24 cellular contexts compared by ENCODE assay signal in genomic region chr16:56856876-56857447, GRCh38. TPM values are rescaled to one million over a fixed set of nuclear protein-coding genes. Genes with fewer than 3 reads are reported as not detected.
"Had no signal": no experiment of that assay in that cellular context is flagged by ENCODE, and none has a peak within 500 bp of the region (broad histone marks: within the 10 kb centered on the region; RNA-seq: fewer than 3 reads in every experiment).

No MANE protein-coding gene starts in this region.

- H3K9me3 Mint-ChIP-seq: activated CD4-positive, alpha-beta memory T cell treated with anti-CD3 and anti-CD28 coated beads, Interleukin-2, amount 10 ng/mL, durations not matched to agents 7 days and 5 days; activated T-helper 17 cell treated with anti-CD3 and anti-CD28 coated beads, Interleukin-2, amount 50 U/mL, for 72 hours; naive thymus-derived CD8-positive, alpha-beta T cell; stimulated activated naive B cell treated with anti-CD40 and anti-IgM and Interleukin-4, amounts not matched to agents 10 μg/mL and 1 μg/mL and 100 μg/mL, for 72 hours; T-cell had no signal

- ATAC-seq: activated T-helper 17 cell treated with anti-CD3 and anti-CD28 coated beads, Interleukin-2, amount 50 U/mL, for 72 hours; esophagus mucosa; gastroesophageal sphincter; heart left ventricle; naive thymus-derived CD8-positive, alpha-beta T cell; stimulated activated naive B cell treated with anti-CD40 and anti-IgM and Interleukin-4, amounts not matched to agents 10 μg/mL and 1 μg/mL and 100 μg/mL, for 72 hours; T-cell; upper lobe of right lung had no signal

- H3K9me3 ChIP-seq: gastroesophageal sphincter, heart left ventricle, neutrophil, sigmoid colon, spleen, thoracic aorta, upper lobe of right lung had no signal

- H3K4me3 Mint-ChIP-seq: activated CD4-positive, alpha-beta memory T cell treated with anti-CD3 and anti-CD28 coated beads, Interleukin-2, amount 10 ng/mL, durations not matched to agents 7 days and 5 days; activated T-helper 17 cell treated with anti-CD3 and anti-CD28 coated beads, Interleukin-2, amount 50 U/mL, for 72 hours; immature natural killer cell; naive thymus-derived CD8-positive, alpha-beta T cell; stimulated activated naive B cell treated with anti-CD40 and anti-IgM and Interleukin-4, amounts not matched to agents 10 μg/mL and 1 μg/mL and 100 μg/mL, for 72 hours; T-cell had no signal

- H3K27me3 Mint-ChIP-seq: activated CD4-positive, alpha-beta memory T cell treated with anti-CD3 and anti-CD28 coated beads, Interleukin-2, amount 10 ng/mL, durations not matched to agents 7 days and 5 days; activated T-helper 17 cell treated with anti-CD3 and anti-CD28 coated beads, Interleukin-2, amount 50 U/mL, for 72 hours; naive thymus-derived CD8-positive, alpha-beta T cell; stimulated activated naive B cell treated with anti-CD40 and anti-IgM and Interleukin-4, amounts not matched to agents 10 μg/mL and 1 μg/mL and 100 μg/mL, for 72 hours; T-cell had no signal

- H3K4me3 ChIP-seq: gastroesophageal sphincter, heart left ventricle, sigmoid colon, spleen, thoracic aorta, upper lobe of right lung had no signal

- H3K36me3 ChIP-seq: gastroesophageal sphincter, heart left ventricle, neutrophil, sigmoid colon, spleen, thoracic aorta, upper lobe of right lung had no signal

- H3K27ac ChIP-seq: gastroesophageal sphincter, heart left ventricle, parathyroid adenoma, sigmoid colon, spleen, thoracic aorta, upper lobe of right lung had no signal

- H3K27ac Mint-ChIP-seq: activated CD4-positive, alpha-beta memory T cell treated with anti-CD3 and anti-CD28 coated beads, Interleukin-2, amount 10 ng/mL, durations not matched to agents 7 days and 5 days; activated T-helper 17 cell treated with anti-CD3 and anti-CD28 coated beads, Interleukin-2, amount 50 U/mL, for 72 hours; immature natural killer cell; stimulated activated naive B cell treated with anti-CD40 and anti-IgM and Interleukin-4, amounts not matched to agents 10 μg/mL and 1 μg/mL and 100 μg/mL, for 72 hours; T-cell had no signal

- H3K36me3 Mint-ChIP-seq: immature natural killer cell; naive thymus-derived CD8-positive, alpha-beta T cell; stimulated activated naive B cell treated with anti-CD40 and anti-IgM and Interleukin-4, amounts not matched to agents 10 μg/mL and 1 μg/mL and 100 μg/mL, for 72 hours; T-cell had no signal

- H3K27me3 ChIP-seq: heart left ventricle, neutrophil, sigmoid colon, spleen, upper lobe of right lung had no signal

- DNase-seq: activated CD4-positive, alpha-beta memory T cell treated with anti-CD3 and anti-CD28 coated beads, Interleukin-2, amount 10 ng/mL, durations not matched to agents 7 days and 5 days; activated naive CD4-positive, alpha-beta T cell treated with Interleukin-2 at 50 U/mL for 16 hours; activated T-cell treated with anti-CD3 and anti-CD28 coated beads, Interleukin-2, amount 50 U/mL, for 1 hour; cerebellar nuclear complex; effector CD4-positive, alpha-beta T cell; immature natural killer cell; kidney glomerular epithelial cell; mesenchymal stem cell; naive thymus-derived CD8-positive, alpha-beta T cell; sigmoid colon; stimulated activated CD4-positive, alpha-beta T cell treated with anti-CD3 and anti-CD28 coated beads, Interleukin-4, amount 100 ng/mL, for 4 hours; stimulated activated naive B cell treated with anti-CD40 and anti-IgM and Interleukin-4, amounts not matched to agents 10 μg/mL and 1 μg/mL and 100 μg/mL, for 72 hours; T-cell; upper lobe of right lung had no signal

- H3K4me1 ChIP-seq: gastroesophageal sphincter, sigmoid colon, upper lobe of right lung had no signal

RNA-seq across cellular contexts. Expression of gene SLC12A3, which starts 8.0 kb away (rescaled TPM):
- total RNA-seq: activated CD4-positive, alpha-beta memory T cell treated with anti-CD3 and anti-CD28 coated beads, Interleukin-2, amount 10 ng/mL, durations not matched to agents 7 days and 5 days; activated T-helper 17 cell treated with anti-CD3 and anti-CD28 coated beads, Interleukin-2, amount 50 U/mL, for 72 hours; bronchial epithelial cell; esophagus mucosa; gastroesophageal sphincter; lower leg skin; naive thymus-derived CD8-positive, alpha-beta T cell; sigmoid colon; thoracic aorta; upper lobe of right lung had no signal
- polyA plus RNA-seq: heart left ventricle; naive thymus-derived CD8-positive, alpha-beta T cell had no signal
